17 cellular contexts compared by ENCODE assay signal in genomic region chr12:132623072-132623869, GRCh38. TPM values are rescaled to one million over a fixed set of nuclear protein-coding genes. Genes with fewer than 3 reads are reported as not detected.
DNase-seq lines count a peak whose midpoint lies in the region; TF ChIP-seq lines count a peak whose summit lies in the region.
"Had no signal": no experiment of that assay in that cellular context is flagged by ENCODE, and none has a peak within 500 bp of the region (broad histone marks: within the 10 kb centered on the region; RNA-seq: fewer than 3 reads in every experiment).

No MANE protein-coding gene starts in this region.

- peaks cover 18% of the 10 kb centered on the region for H3K4me1 Mint-ChIP-seq in brain

- H3K9me3 ChIP-seq in GM23248 (ENCODE audit: low read depth) (no peaks in the 10 kb centered on the region), osteoblast (ENCODE audit: low read depth, low read length) (no peaks in the 10 kb centered on the region)
- H3K9me3 ChIP-seq: tibial nerve had no signal

- DNase-seq in NCI-H2107 treated with DMSO at 0.1 percent for 48 hours (lab: John Stamatoyannopoulos, UW; ENCODE audit: unreplicated experiment) = peak; percentile 16
- DNase-seq in NCI-H2107 (lab: John Stamatoyannopoulos, UW) = no peak
- no peak for DNase-seq in GM23248
- DNase-seq in osteoblast (ENCODE audit: insufficient read length, low spot score, missing footprints) = peak; percentile 35
- no peak for DNase-seq in T1000 (lab: John Stamatoyannopoulos, UW)
- DNase-seq in kidney tubule cell (ENCODE audit: low spot score) = no peak
- no peak for DNase-seq in ACHN
- DNase-seq: activated CD8-positive, alpha-beta memory T cell treated with anti-CD3 and anti-CD28 coated beads for 24 hours; immature natural killer cell; NCI-H187; T-cell had no signal

- H3K27me3 ChIP-seq in GM23248 (replicated peaks; ENCODE audit: insufficient read depth) = peaks cover 6% of the 10 kb centered on the region
- H3K27me3 ChIP-seq in osteoblast (ENCODE audit: insufficient read depth, low read length) = peaks cover 13% of the 10 kb centered on the region

- H3K36me3 Mint-ChIP-seq in brain = peaks cover 3% of the 10 kb centered on the region

- no peak for TF ChIP-seq CTCF in brain (conservative IDR thresholded peaks at IDR 0.05)
- TF ChIP-seq CTCF in osteoblast (IDR thresholded peaks at IDR 0.05; ENCODE audit: extremely low read depth, low read depth, low read length) = no peak

- no peaks in the 10 kb centered on the region for H3K9me3 Mint-ChIP-seq in brain
- H3K9me3 Mint-ChIP-seq: activated naive CD4-positive, alpha-beta T cell treated with anti-CD3 and anti-CD28 coated beads, Interleukin-2, amount 50 U/mL, for 24 hours; T-cell had no signal

- peak overlapping the region; percentile 33; the same call in 1 of the 2 replicates for H3K9ac ChIP-seq in GM23248
- H3K9ac ChIP-seq: KMS-11 had no signal

- H3K27me3 Mint-ChIP-seq in brain = peaks cover 8% of the 10 kb centered on the region
- H3K27me3 Mint-ChIP-seq: activated naive CD4-positive, alpha-beta T cell treated with anti-CD3 and anti-CD28 coated beads, Interleukin-2, amount 50 U/mL, for 24 hours had no signal

- WGBS in GM23248 (ENCODE audit: low coverage in 1 of 2, low lambda C conversion rate in 2 of 2, missing lambda C conversion rate in 2 of 2), 2 experiments = 78 to 80% methylated on average over 25 of the region's 25 CpGs

- no peak overlapping the region for H3K4me3 Mint-ChIP-seq in brain
- H3K4me3 Mint-ChIP-seq: activated naive CD4-positive, alpha-beta T cell treated with anti-CD3 and anti-CD28 coated beads, Interleukin-2, amount 50 U/mL, for 24 hours; immature natural killer cell; naive thymus-derived CD8-positive, alpha-beta T cell; T-cell had no signal

- no peaks in the 10 kb centered on the region for H3K36me3 ChIP-seq in GM23248 (ENCODE audit: low read depth)
- H3K36me3 ChIP-seq in osteoblast (ENCODE audit: insufficient read depth, low read length) = no peaks in the 10 kb centered on the region

- H3K4me1 ChIP-seq in GM23248 (ENCODE audit: insufficient read depth) (peaks cover 9% of the 10 kb centered on the region; the same call in 1 of the 2 replicates), osteoblast (ENCODE audit: insufficient read depth, low read length) (peaks cover 9% of the 10 kb centered on the region)

- no peak overlapping the region for H3K4me3 ChIP-seq in GM23248
- peak overlapping the region; percentile 34 for H3K4me3 ChIP-seq in osteoblast (ENCODE audit: insufficient read depth, low read length)
- H3K4me3 ChIP-seq: tibial nerve had no signal

- H4K20me1 ChIP-seq in GM23248 (ENCODE audit: insufficient read depth) = no peaks in the 10 kb centered on the region
- H4K20me1 ChIP-seq in osteoblast (ENCODE audit: insufficient read depth, low read length) = no peaks in the 10 kb centered on the region

- no peaks in the 10 kb centered on the region for H3K79me2 ChIP-seq in GM23248 (ENCODE audit: insufficient read depth)
- no peaks in the 10 kb centered on the region for H3K79me2 ChIP-seq in osteoblast (ENCODE audit: insufficient read depth, low read length)

- peaks cover 12% of the 10 kb centered on the region; the same call in 1 of the 2 replicates for H3F3A ChIP-seq in GM23248 (ENCODE audit: insufficient read depth)

- H3K9me2 ChIP-seq in GM23248 (ENCODE audit: insufficient read depth) = no peaks in the 10 kb centered on the region

- H2AFZ ChIP-seq in GM23248 = no peak overlapping the region
- H2AFZ ChIP-seq in osteoblast (ENCODE audit: low read length) = peak overlapping the region; percentile 61

- H3K27ac ChIP-seq in GM23248 = no peak overlapping the region
- peak overlapping the region; percentile 5 for H3K27ac ChIP-seq in osteoblast (ENCODE audit: low read depth, low read length)
- H3K27ac ChIP-seq: KMS-11, tibial nerve had no signal

- in situ Hi-C loops in GM23248 (cut with MboI) = loop anchor here (25.0 kb wide), 1 partner anchor 461 kb away; no protein-coding TSS in a partner anchor
- in situ Hi-C loops in ACHN (cut with HindIII; ENCODE audit: low pct_ligation_motif_present, low pct_unique_long_range_greater_than_20kb, low sequenced_read_pairs) = loop anchor here (25.0 kb wide), 1 partner anchor 486 kb away; the partner anchor contains the start of genes DDX51 and NOC4L

- H3K27ac Mint-ChIP-seq in brain = peak overlapping the region in 4 of 5 experiments; percentile 22 to 79 (median 51)
- H3K27ac Mint-ChIP-seq: activated naive CD4-positive, alpha-beta T cell treated with anti-CD3 and anti-CD28 coated beads, Interleukin-2, amount 50 U/mL, for 24 hours; T-cell had no signal

- H3K4me2 ChIP-seq in GM23248 (ENCODE audit: unreplicated experiment) = peak overlapping the region; percentile 86
- peak overlapping the region; percentile 66 for H3K4me2 ChIP-seq in osteoblast (ENCODE audit: insufficient read depth, low read length)
- H3K4me2 ChIP-seq: KMS-11 had no signal

RNA-seq across cellular contexts. Expression of gene P2RX2, which starts 4.7 kb away (rescaled TPM):
- total RNA-seq in GM23248 (2014; rRNA removed; shearing (Covaris generic)) = not detected in 2 replicates
- polyA plus RNA-seq in GM23248 (2016; fragmentation: Nextera tagmentation; extraction: Ambion mirVana) (not detected in 2 replicates), brain (ENCODE audit: insufficient read depth, low read depth, low replicate concordance) (not detected)
- total RNA-seq in osteoblast = not detected in 2 replicates
- total RNA-seq: A172; naive thymus-derived CD8-positive, alpha-beta T cell; T-cell; tibial nerve had no signal
- polyA plus RNA-seq: immature natural killer cell; naive thymus-derived CD8-positive, alpha-beta T cell had no signal

RNA-seq across cellular contexts. Expression of gene LRCOL1, which starts 12.9 kb away (rescaled TPM):
- not detected in 2 replicates for total RNA-seq in GM23248 (2014; rRNA removed; shearing (Covaris generic))
- polyA plus RNA-seq in GM23248 (2016; fragmentation: Nextera tagmentation; extraction: Ambion mirVana) = not detected in 2 replicates
- 0.46 TPM for polyA plus RNA-seq in brain (ENCODE audit: insufficient read depth, low read depth, low replicate concordance)
- total RNA-seq in osteoblast = not detected in 2 replicates
- total RNA-seq: naive thymus-derived CD8-positive, alpha-beta T cell; T-cell; tibial nerve had no signal
- polyA plus RNA-seq: immature natural killer cell; naive thymus-derived CD8-positive, alpha-beta T cell had no signal

Comparison
In these comparisons a context has a peak if more than half of its experiments do, and no peak if none do; other contexts are left out.
1. DNase-seq: peak in NCI-H2107 treated with DMSO at 0.1 percent for 48 hours (single experiment) and osteoblast (single experiment); none in NCI-H2107 (single experiment), GM23248 (single experiment), T1000 (single experiment), kidney tubule cell (single experiment) and ACHN (single experiment).